Comparison of ENCODE assay signal across 12 cellular contexts in genomic region chr3:131705558-131706051, GRCh38.
DNase-seq lines count a peak whose midpoint lies in the region; ATAC-seq, FAIRE-seq and TF ChIP-seq lines count a peak whose summit lies in the region.
"Had no signal": no experiment of that assay in that cellular context is flagged by ENCODE, and none has a peak within 500 bp of the region (broad histone marks: within the 10 kb centered on the region; RNA-seq: fewer than 3 reads in every experiment).

No MANE protein-coding gene starts in this region.

- no peak overlapping the region for H2BK120ac ChIP-seq in neuronal stem cell (ENCODE audit: low read depth, low read length)

- no peak overlapping the region for H4K8ac ChIP-seq in neuronal stem cell (ENCODE audit: low read depth, low read length)

- no peak overlapping the region for H3K23ac ChIP-seq in neuronal stem cell (ENCODE audit: low read depth, low read length, poor library complexity)

- H3K4me2 ChIP-seq in neuronal stem cell (ENCODE audit: insufficient read depth, low read length, poor library complexity, severe bottlenecking), result no peak overlapping the region

- no peak overlapping the region for H2AFZ ChIP-seq in neuronal stem cell (ENCODE audit: low read length)

- ATAC-seq in GM18519 (IDR thresholded peaks at IDR 0.05; ENCODE audit: low FRiP score, unreplicated experiment) (peak; percentile 81), GM21786 (IDR thresholded peaks at IDR 0.05; ENCODE audit: unreplicated experiment) (peak; percentile 78), HG03457 (IDR thresholded peaks at IDR 0.05; ENCODE audit: unreplicated experiment) (peak; percentile 53)
- ATAC-seq: T-cell had no signal

- H3K9me3 ChIP-seq in neuronal stem cell (replicated peaks in 1 of 2; ENCODE audit: control insufficient read depth in 2 of 2, insufficient read depth in 1 of 2, low read depth in 1 of 2, low read length in 2 of 2), result no peaks in the 10 kb centered on the region

- H2BK15ac ChIP-seq in neuronal stem cell (ENCODE audit: low read length), result no peak overlapping the region

- H3K36me3 ChIP-seq in bronchial epithelial cell (ENCODE audit: control insufficient read depth, insufficient read depth, low read length) (no peaks in the 10 kb centered on the region), neuronal stem cell (replicated peaks in 1 of 2; ENCODE audit: control insufficient read depth in 2 of 2, insufficient read depth in 2 of 2, low read length in 2 of 2) (no peaks in the 10 kb centered on the region)

- H3K79me1 ChIP-seq in neuronal stem cell (ENCODE audit: low read depth, low read length), result no peaks in the 10 kb centered on the region

- H3K4ac ChIP-seq in neuronal stem cell (ENCODE audit: low read length), result no peak overlapping the region

- H3K4me3 ChIP-seq in bronchial epithelial cell (ENCODE audit: low read depth, low read length), result no peak overlapping the region
- no peak overlapping the region for H3K4me3 ChIP-seq in neuronal stem cell (ENCODE audit: low read length in 2 of 2)

- peak; percentile 61 for DNase-seq in bronchial epithelial cell (ENCODE audit: low read depth)
- DNase-seq in neuronal stem cell (ENCODE audit: low spot score), result no peak
- no peak for DNase-seq in stimulated activated CD4-positive, alpha-beta T cell treated with anti-CD3 and anti-CD28 coated beads, Interleukin-4, amount 100 ng/mL, for 24 hours
- no peak for DNase-seq in cardiac septum (ENCODE audit: low spot score)
- no peak for DNase-seq in activated effector memory CD4-positive, alpha-beta T cell treated with Interleukin-2 at 50 U/mL for 16 hours
- DNase-seq: activated naive CD8-positive, alpha-beta T cell treated with anti-CD3 and anti-CD28 coated beads for 36 hours; DND-41; nucleus accumbens; T-cell had no signal

- H3K18ac ChIP-seq in neuronal stem cell (ENCODE audit: low read length), result no peak overlapping the region

- no CpG with 5 or more reads among the region's 3 CpGs for WGBS in neuronal stem cell (ENCODE audit: extremely low coverage in 2 of 2, insufficient read length in 2 of 2, insufficient replicate concordance in 1 of 2), 2 donors

- peak; percentile 66 for FAIRE-seq in bronchial epithelial cell (lab: Jason Lieb, UNC)

- H3K9ac ChIP-seq in neuronal stem cell (ENCODE audit: low read depth, low read length, poor library complexity), result no peak overlapping the region

- H3K4me1 ChIP-seq in neuronal stem cell (ENCODE audit: control insufficient read depth in 2 of 2, insufficient read depth in 1 of 2, low read depth in 1 of 2, low read length in 2 of 2), result peaks cover 0 to 5% of the 10 kb centered on the region in 2 donors

- intact Hi-C loops in cardiac septum (cut with DNase I), result no loop called here

- no peak overlapping the region for H3K27ac ChIP-seq in neuronal stem cell (replicated peaks; ENCODE audit: low read length)

- no peak overlapping the region for H2BK12ac ChIP-seq in neuronal stem cell (ENCODE audit: low read length)

- no peak for TF ChIP-seq CTCF in bronchial epithelial cell (IDR thresholded peaks at IDR 0.05; ENCODE audit: insufficient read depth, low read length, severe bottlenecking)

- H3K27me3 ChIP-seq in bronchial epithelial cell (ENCODE audit: control insufficient read depth, insufficient read depth, low read length), result no peaks in the 10 kb centered on the region
- no peaks in the 10 kb centered on the region for H3K27me3 ChIP-seq in neuronal stem cell (ENCODE audit: control insufficient read depth in 3 of 3, insufficient read depth in 3 of 3, low read depth in 1 of 3, low read length in 3 of 3)

- no peak overlapping the region for H2AK5ac ChIP-seq in neuronal stem cell (ENCODE audit: low read depth, low read length)

- H3K14ac ChIP-seq in neuronal stem cell (ENCODE audit: low read length), result no peak overlapping the region

- no peak overlapping the region for H2BK5ac ChIP-seq in neuronal stem cell (ENCODE audit: low read length)

- H4K91ac ChIP-seq in neuronal stem cell (ENCODE audit: low read depth, low read length, poor library complexity), result no peak overlapping the region
